ENCODE assay signal across 8 cellular contexts in genomic region chr6:81753709-81754678, GRCh38. TPM values are rescaled to one million over a fixed set of nuclear protein-coding genes. Genes with fewer than 3 reads are reported as not detected.
DNase-seq lines count a peak whose midpoint lies in the region; ATAC-seq and TF ChIP-seq lines count a peak whose summit lies in the region.

No MANE protein-coding gene starts in this region.

- H3K36me3 Mint-ChIP-seq in CD14-positive monocyte = peaks cover 11 to 17% of the 10 kb centered on the region in 2 donors

- peak overlapping the region; percentile 78 to 87 for H3K4me3 ChIP-seq in gastroesophageal sphincter
- peak overlapping the region; percentile 68 for H3K4me3 ChIP-seq in suprapubic skin

- H3K36me3 ChIP-seq in gastroesophageal sphincter = no peaks in the 10 kb centered on the region
- H3K36me3 ChIP-seq in suprapubic skin = no peaks in the 10 kb centered on the region

- H3K27ac ChIP-seq in gastroesophageal sphincter (peak overlapping the region; percentile 78 to 96 (median 95)), suprapubic skin (peak overlapping the region; percentile 93)

- peak; percentile 65 for ATAC-seq in gastroesophageal sphincter

- H3K9me3 Mint-ChIP-seq in CD14-positive monocyte = peaks cover 0 to 1% (median 0%) of the 10 kb centered on the region in 7 donors

- intact Hi-C loops in CD14-positive monocyte (cut with micrococcal nuclease) = loop anchor here (5.0 to 10.0 kb wide), 5 partner anchors 58 to 1749 kb away; partner anchors contain the start of gene TTK (in 1 of the 2)

- DNase-seq in CD14-positive monocyte (ENCODE audit: low spot score) = peak; percentile 90
- DNase-seq in GM20000 (ENCODE audit: low spot score) = peak; percentile 70
- peak; percentile 27 for DNase-seq in HPDE6-E6E7 (ENCODE audit: extremely low spot score)
- peak; percentile 73 for DNase-seq in SHP77 treated with DMSO at 0.1 percent for 48 hours (lab: John Stamatoyannopoulos, UW)
- peak; percentile 86 for DNase-seq in activated naive CD4-positive, alpha-beta T cell treated with Interleukin-2 at 50 U/mL for 16 hours
- DNase-seq in occipital lobe (lab: John Stamatoyannopoulos, UW) = peak; percentile 59
- peak; percentile 93 to 94 for DNase-seq in suprapubic skin (ENCODE audit: low spot score in 2 of 2)

- H3K4me1 Mint-ChIP-seq in CD14-positive monocyte = peaks cover 72% of the 10 kb centered on the region

- H3K27me3 Mint-ChIP-seq in CD14-positive monocyte (ENCODE audit: low read depth in 3 of 3) = no peaks in the 10 kb centered on the region

- H3K4me1 ChIP-seq in gastroesophageal sphincter (peaks cover 0 to 35% (median 9%) of the 10 kb centered on the region in 3 donors), suprapubic skin (peaks cover 11% of the 10 kb centered on the region)

- TF ChIP-seq CTCF in CD14-positive monocyte (IDR thresholded peaks at IDR 0.05) = peak; percentile 94
- peak; percentile 54 for TF ChIP-seq CTCF in GM20000 (IDR thresholded peaks at IDR 0.05; ENCODE audit: extremely low read depth, missing control alignments)
- TF ChIP-seq CTCF in gastroesophageal sphincter (IDR thresholded peaks at IDR 0.05) = peak; percentile 67 to 92 (median 80)
- TF ChIP-seq CTCF in suprapubic skin (IDR thresholded peaks at IDR 0.05) = peak; percentile 70 to 88

- H3K27ac Mint-ChIP-seq in CD14-positive monocyte = peak overlapping the region; percentile 97 to 100 (median 99)

- no peaks in the 10 kb centered on the region for H3K27me3 ChIP-seq in gastroesophageal sphincter
- H3K27me3 ChIP-seq in suprapubic skin = no peaks in the 10 kb centered on the region

- peak overlapping the region; percentile 99 to 100 for H3K4me3 Mint-ChIP-seq in CD14-positive monocyte

- TF ChIP-seq POLR2A in gastroesophageal sphincter (IDR thresholded peaks at IDR 0.05) (no peak), suprapubic skin (IDR thresholded peaks at IDR 0.05) (no peak)

- 43 to 55% methylated on average over 12 to 24 of the region's 46 CpGs for WGBS in gastroesophageal sphincter (ENCODE audit: low coverage in 1 of 2), 2 donors
- WGBS in suprapubic skin = 38% methylated on average over 23 of the region's 46 CpGs

- TF ChIP-seq EP300 in gastroesophageal sphincter (IDR thresholded peaks at IDR 0.05) (no peak), suprapubic skin (IDR thresholded peaks at IDR 0.05) (no peak)

- H3K9me3 ChIP-seq in gastroesophageal sphincter = no peaks in the 10 kb centered on the region
- H3K9me3 ChIP-seq in suprapubic skin = no peaks in the 10 kb centered on the region

RNA-seq across cellular contexts. Expression of gene TENT5A, which starts 1.5 kb away (rescaled TPM):
- polyA plus RNA-seq in CD14-positive monocyte = 10 to 100 TPM in 1 of 2 donors, 1 to 10 TPM in 1; 9.1 to 12.1 TPM
- total RNA-seq in gastroesophageal sphincter (10 to 100 TPM in 3 of 4 donors, 1 to 10 TPM in 1; 8.4 to 35.8 (median 14.3) TPM), occipital lobe (3.4 TPM), suprapubic skin (10 to 100 TPM; 19.1 to 36.4 (median 26.9) TPM)

Comparison
In these comparisons a context has a peak if more than half of its experiments do, and no peak if none do; other contexts are left out.
1. Peak in every context shown above with its lines: DNase-seq, ATAC-seq, H3K4me3 ChIP-seq and H3K27ac ChIP-seq.
2. DNase-seq: peak in every context shown above with its lines; median percentile 94 in suprapubic skin; 90 in CD14-positive monocyte; 86 in activated naive CD4-positive, alpha-beta T cell treated with Interleukin-2 at 50 U/mL for 16 hours; 73 in SHP77 treated with DMSO at 0.1 percent for 48 hours; 70 in GM20000; 59 in occipital lobe; 27 in HPDE6-E6E7.